Comparison of ENCODE assay signal across 19 cellular contexts in the genomic region with DNA sequence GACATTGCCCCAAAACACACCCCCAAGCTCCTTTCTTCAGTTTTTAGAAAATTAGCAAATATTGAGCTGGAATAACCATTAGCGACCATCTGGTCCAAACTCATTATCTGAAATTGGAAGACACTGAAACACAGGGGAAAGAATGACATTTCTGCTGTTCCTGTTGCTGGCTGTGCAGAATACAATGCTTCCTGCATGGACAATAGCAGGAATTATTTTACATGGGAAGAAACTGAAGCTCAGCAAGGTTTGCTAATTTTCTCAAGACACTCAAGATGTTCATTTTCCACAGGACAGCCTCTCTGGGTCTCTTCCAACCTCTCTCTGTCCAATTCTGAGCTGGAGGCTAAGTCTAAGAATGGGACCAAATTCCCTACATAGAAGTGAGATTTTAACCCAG.
"Had no signal": no experiment of that assay in that cellular context is flagged by ENCODE, and none has a peak within 500 bp of the region (broad histone marks: within the 10 kb centered on the region; RNA-seq: fewer than 3 reads in every experiment).

No MANE protein-coding gene starts in this region.

- H3K4me1 ChIP-seq: foreskin keratinocyte, stomach, transverse colon had no signal

- DNase-seq: dorsolateral prefrontal cortex; effector CD8-positive, alpha-beta T cell; erythroblast; foreskin keratinocyte; head of caudate nucleus; hippocampal formation; left colon; left ventricle myocardium superior; mucosa of descending colon; naive thymus-derived CD8-positive, alpha-beta T cell; right cardiac atrium; stimulated activated CD4-positive, alpha-beta T cell treated with anti-CD3 and anti-CD28 coated beads, Interleukin-12 subunit alpha, Interleukin-12 subunit beta, amount 100 ng/mL, for 4 hours; stimulated activated naive CD4-positive, alpha-beta T cell; stomach; substantia nigra; transverse colon had no signal

- H3K27ac ChIP-seq: coronary artery, dorsolateral prefrontal cortex, foreskin keratinocyte, stomach, thoracic aorta, transverse colon had no signal

- H3K9me3 ChIP-seq: mucosa of descending colon, stomach, thoracic aorta, transverse colon had no signal

- ATAC-seq: foreskin keratinocyte; left colon; left ventricle myocardium superior; mucosa of descending colon; naive thymus-derived CD8-positive, alpha-beta T cell; right cardiac atrium had no signal

- H3K4me3 ChIP-seq: coronary artery, dorsolateral prefrontal cortex, lung, mucosa of descending colon, stomach, thoracic aorta, transverse colon had no signal

- H3K27me3 ChIP-seq: dorsolateral prefrontal cortex, foreskin keratinocyte, stomach, transverse colon had no signal

- H3K36me3 ChIP-seq: stomach, thoracic aorta, transverse colon had no signal
